9 cellular contexts compared by ENCODE assay signal in genomic region chr6:83708970-83709747, GRCh38. TPM values are rescaled to one million over a fixed set of nuclear protein-coding genes. Genes with fewer than 3 reads are reported as not detected.
A peak's percentile ranks its signal among the peaks of the same experiment; 100 is the strongest.
DNase-seq lines count a peak whose midpoint lies in the region; ATAC-seq, FAIRE-seq and TF ChIP-seq lines count a peak whose summit lies in the region.
"Had no signal": no experiment of that assay in that cellular context is flagged by ENCODE, and none has a peak within 500 bp of the region (broad histone marks: within the 10 kb centered on the region; RNA-seq: fewer than 3 reads in every experiment).

SNAP91 (minus strand) TSS chr6:83709101; CDS start chr6:83707927, 1,174 bp downstream.

- H3K36me3 Mint-ChIP-seq in nephron (ENCODE audit: low read depth): no peaks in the 10 kb centered on the region

- H3K4me3 ChIP-seq in AG09309 (ENCODE audit: control insufficient read depth, low read depth, low read length): peak within 1 kb of the TSS; percentile 39
- H3K4me3 ChIP-seq in HEK293 (ENCODE audit: low read depth, low read length): peak within 1 kb of the TSS; percentile 77
- peak within 1 kb of the TSS; percentile 32 for H3K4me3 ChIP-seq in epithelial cell of esophagus (ENCODE audit: low read length)
- peak within 1 kb of the TSS in 1 of 2 donors; percentile 44 for H3K4me3 ChIP-seq in small intestine (ENCODE audit: low read depth in 1 of 2, low read length in 2 of 2)

- no peaks in the 10 kb centered on the region for H3K9me3 ChIP-seq in HEK293 (ENCODE audit: control insufficient read depth, insufficient read depth, low read depth, low read length)
- no peaks in the 10 kb centered on the region for H3K9me3 ChIP-seq in small intestine (ENCODE audit: control insufficient read depth, low read depth)

- FAIRE-seq in small intestine (lab: Jason Lieb, UNC): no peak

- H3K27ac Mint-ChIP-seq in nephron: no peak within 1 kb of the TSS

- peaks cover 6% of the 10 kb centered on the region for H3K9me3 Mint-ChIP-seq in nephron

- H3K4me1 ChIP-seq in HEK293 (ENCODE audit: control insufficient read depth, insufficient read depth, low read length): no peaks in the 10 kb centered on the region
- H3K4me1 ChIP-seq in small intestine (ENCODE audit: control insufficient read depth in 2 of 2, insufficient read depth in 1 of 2, low read depth in 1 of 2, low read length in 1 of 2): no peaks in the 10 kb centered on the region

- TF ChIP-seq CTCF in AG09309 (IDR thresholded peaks at IDR 0.05; ENCODE audit: control insufficient read depth, insufficient read depth, low read depth, low read length, missing control alignments): no peak
- peak; percentile 69 for TF ChIP-seq CTCF in HEK293 (tag by site-specific recombination; IDR thresholded peaks at IDR 0.05)
- TF ChIP-seq CTCF in epithelial cell of esophagus (IDR thresholded peaks at IDR 0.05; ENCODE audit: insufficient read depth, low read depth, low read length, missing control alignments): no peak
- no peak for TF ChIP-seq CTCF in nephron (IDR thresholded peaks at IDR 0.05; ENCODE audit: unreplicated experiment in 3 of 3)

- H3K27ac ChIP-seq in HEK293 (ENCODE audit: extremely low read depth, low read depth, low read length) (peak within 1 kb of the TSS; percentile 52; the same call in 1 of the 2 replicates), small intestine (ENCODE audit: low read depth in 1 of 2, low read length in 1 of 2) (no peak within 1 kb of the TSS)

- POLR2A ChIA-PET in HEK293 (lab: Yijun Ruan, JAX): interaction anchor here (0.6 to 0.8 kb wide), 3 partner anchors 14 to 1970 kb away, joined by 3 to 4 read pairs (median 3); partner anchors contain the start of gene CEP162

- no peak for ATAC-seq in GM19324 (IDR thresholded peaks at IDR 0.05; ENCODE audit: low FRiP score, unreplicated experiment)

- peaks cover 60% of the 10 kb centered on the region for H3K27me3 Mint-ChIP-seq in nephron (ENCODE audit: low read depth)

- no peak for DNase-seq in AG09309 (ENCODE audit: low read depth)
- peak; percentile 31 for DNase-seq in OCI-M2 (lab: John Stamatoyannopoulos, UW; ENCODE audit: unreplicated experiment)
- DNase-seq in epithelial cell of esophagus (ENCODE audit: low read depth): peak; percentile 13
- DNase-seq in dedifferentiated amniotic fluid mesenchymal stem cell (ENCODE audit: extremely low spot score): no peak
- no peak for DNase-seq in small intestine

- no peaks in the 10 kb centered on the region for H3K4me1 Mint-ChIP-seq in nephron
- H3K4me1 Mint-ChIP-seq: central memory CD8-positive, alpha-beta T cell had no signal

- CTCF ChIA-PET in HEK293 (lab: Yijun Ruan, JAX): interaction anchor here (0.6 to 1.5 kb wide), 6 partner anchors 14 to 799 kb away, joined by 4 to 6 read pairs (median 4); no protein-coding TSS in a partner anchor

- H3K36me3 ChIP-seq in HEK293 (ENCODE audit: control insufficient read depth in 2 of 2, insufficient read depth in 1 of 2, low read length in 2 of 2): no peaks in the 10 kb centered on the region; a peak in 1 of 3 replicates
- no peaks in the 10 kb centered on the region for H3K36me3 ChIP-seq in small intestine (ENCODE audit: control insufficient read depth in 2 of 2, insufficient read depth in 2 of 2, low read length in 2 of 2)

- H3K4me3 Mint-ChIP-seq in nephron: peak within 1 kb of the TSS; percentile 86 to 93 (median 92)
- H3K4me3 Mint-ChIP-seq: central memory CD8-positive, alpha-beta T cell had no signal

- 2 to 4% (median 3%) methylated on average over 33 to 83 of the region's 83 CpGs for WGBS in small intestine, 3 donors

- peaks cover 9 to 19% of the 10 kb centered on the region in 2 donors for H3K27me3 ChIP-seq in small intestine (ENCODE audit: control insufficient read depth in 2 of 2, insufficient read depth in 2 of 2, low read length in 2 of 2)

TF ChIP-seq in HEK293, 187 proteins besides CTCF, POLR2A, EP300 and RAD21 (continues in another document):
- TF ChIP-seq ZBTB8A (tag by site-specific recombination; IDR thresholded peaks at IDR 0.05) (peak; percentile 95), SP7 (tag by site-specific recombination; IDR thresholded peaks at IDR 0.05) (peak; percentile 15; the same call in 1 of the 2 replicates), ZBTB17 (tag by site-specific recombination; IDR thresholded peaks at IDR 0.05) (0 out of 2 replicates have a peak, but pooled peaks have one; percentile 14), PBX3 (CRISPR knock-in tag; IDR thresholded peaks at IDR 0.05) (0 out of 2 replicates have a peak, but pooled peaks have one; percentile 8), BCL11B (tag by site-specific recombination; IDR thresholded peaks at IDR 0.05; ENCODE audit: low read depth) (peak; percentile 28; the same call in 1 of the 2 replicates), GLIS1 (tag by site-specific recombination; IDR thresholded peaks at IDR 0.05) (peak; percentile 85), KLF1 (tag by site-specific recombination; IDR thresholded peaks at IDR 0.05) (peak; percentile 84; the same call in 1 of the 2 replicates), KLF17 (tag by site-specific recombination; IDR thresholded peaks at IDR 0.05) (0 out of 2 replicates have a peak, but pooled peaks have one; percentile 49), ZNF561 (tag by site-specific recombination; IDR thresholded peaks at IDR 0.05; ENCODE audit: borderline replicate concordance) (peak; percentile 97), ZNF747 (tag by site-specific recombination; IDR thresholded peaks at IDR 0.05) (no peak), GLIS2 (tag by site-specific recombination; IDR thresholded peaks at IDR 0.05) (peak; percentile 98), KLF8 (tag by site-specific recombination; IDR thresholded peaks at IDR 0.05) (peak; percentile 88; the same call in 1 of the 2 replicates), KLF9 (tag by site-specific recombination; IDR thresholded peaks at IDR 0.05; ENCODE audit: low read depth) (peak; percentile 81), ZBTB20 (tag by site-specific recombination; IDR thresholded peaks at IDR 0.05) (peak; percentile 48; the same call in 1 of the 2 replicates), ZFHX2 (tag by site-specific recombination; conservative IDR thresholded peaks at IDR 0.05) (peak; percentile 93), ZNF549 (tag by site-specific recombination; IDR thresholded peaks at IDR 0.05) (peak; percentile 4; the same call in 1 of the 2 replicates), ZNF335 (tag by site-specific recombination; conservative IDR thresholded peaks at IDR 0.05) (peak; percentile 78), PATZ1 (tag by site-specific recombination; IDR thresholded peaks at IDR 0.05) (peak; percentile 88), ZNF423 (tag by site-specific recombination; IDR thresholded peaks at IDR 0.05) (peak; percentile 81), ZNF600 (tag by site-specific recombination; IDR thresholded peaks at IDR 0.05) (peak; percentile 69)

RNA-seq across cellular contexts. Expression of gene SNAP91, which starts in this region (rescaled TPM):
- polyA plus RNA-seq in small intestine: 1 to 10 TPM in 1 of 3 donors, under 1 TPM in 1, not detected in 1; 0.81 to 1.9 TPM

Comparison
In these comparisons a context has a peak if more than half of its experiments do, and no peak if none do; other contexts are left out.
1. DNase-seq: peak in OCI-M2 (single experiment) and epithelial cell of esophagus (single experiment); none in AG09309 (single experiment), dedifferentiated amniotic fluid mesenchymal stem cell (single experiment) and small intestine (single experiment).